ENCODE assay signal across 14 cellular contexts in genomic region chr2:126227250-126227649, GRCh38.
DNase-seq lines count a peak whose midpoint lies in the region; ATAC-seq and TF ChIP-seq lines count a peak whose summit lies in the region.
"Had no signal": no experiment of that assay in that cellular context is flagged by ENCODE, and none has a peak within 500 bp of the region (broad histone marks: within the 10 kb centered on the region; RNA-seq: fewer than 3 reads in every experiment).

No MANE protein-coding gene starts in this region.

- H3F3A ChIP-seq in neural progenitor cell (ENCODE audit: low read depth) = no peaks in the 10 kb centered on the region

- CTCF ChIA-PET in activated CD4-positive, alpha-beta T cell treated with anti-CD3 and anti-CD28 coated beads for 36 hours (lab: Charles Lee) = no interaction called here

- TF ChIP-seq POLR2A in gastroesophageal sphincter (IDR thresholded peaks at IDR 0.05) = no peak

- no peaks in the 10 kb centered on the region for H3K9me3 Mint-ChIP-seq in neural progenitor cell
- peaks cover 4% of the 10 kb centered on the region for H3K9me3 Mint-ChIP-seq in activated CD4-positive, alpha-beta T cell treated with anti-CD3 and anti-CD28 coated beads for 36 hours (ENCODE audit: low read depth)
- H3K9me3 Mint-ChIP-seq: T-helper 1 cell treated with Interleukin-12 subunit alpha and Interleukin-12 subunit beta and Interleukin-4 antibody, amounts not matched to agents 30 μg/mL and 1 μg/mL, for 36 hours had no signal

- TF ChIP-seq EP300 in gastroesophageal sphincter (IDR thresholded peaks at IDR 0.05) = no peak

- no peaks in the 10 kb centered on the region for H4K20me1 ChIP-seq in neural progenitor cell (ENCODE audit: low read depth)

- POLR2A ChIA-PET in activated CD4-positive, alpha-beta T cell treated with anti-CD3 and anti-CD28 coated beads for 36 hours (lab: Charles Lee) = no interaction called here

- intact Hi-C loops in activated CD4-positive, alpha-beta T cell treated with anti-CD3 and anti-CD28 coated beads for 36 hours (cut with DNase I, micrococcal nuclease) = no loop called here

- H3K4me3 ChIP-seq in neural progenitor cell (no peak overlapping the region), gastroesophageal sphincter (no peak overlapping the region)
- H3K4me3 ChIP-seq: prostate gland had no signal

- no peak overlapping the region for H3K4me2 ChIP-seq in neural progenitor cell

- DNase-seq in SIG-M5 treated with dmso at 0.1 percent for 504 hours (lab: John Stamatoyannopoulos, UW; ENCODE audit: unreplicated experiment) (peak; percentile 9), SIG-M5 (lab: John Stamatoyannopoulos, UW) (no peak), HT1080 (ENCODE audit: low read depth) (peak; percentile 10), neural progenitor cell (ENCODE audit: low spot score) (peak; percentile 13)
- DNase-seq in activated CD4-positive, alpha-beta T cell treated with anti-CD3 and anti-CD28 coated beads for 36 hours = no peak
- DNase-seq: activated CD4-positive, alpha-beta T cell treated with anti-CD3 and anti-CD28 coated beads, Interleukin-2, amount 50 U/mL, for 48 hours; effector CD8-positive, alpha-beta T cell; foreskin keratinocyte; islet precursor cell had no signal

- H3K4me1 ChIP-seq in neural progenitor cell (no peaks in the 10 kb centered on the region), gastroesophageal sphincter (no peaks in the 10 kb centered on the region)
- H3K4me1 ChIP-seq: foreskin keratinocyte, prostate gland had no signal

- H3K27me3 ChIP-seq in neural progenitor cell (no peaks in the 10 kb centered on the region), gastroesophageal sphincter (no peaks in the 10 kb centered on the region)
- H3K27me3 ChIP-seq: foreskin keratinocyte had no signal

- no peak overlapping the region for H3K4me3 Mint-ChIP-seq in neural progenitor cell
- H3K4me3 Mint-ChIP-seq in activated CD4-positive, alpha-beta T cell treated with anti-CD3 and anti-CD28 coated beads for 36 hours = no peak overlapping the region
- H3K4me3 Mint-ChIP-seq: T-helper 1 cell treated with Interleukin-12 subunit alpha and Interleukin-12 subunit beta and Interleukin-4 antibody, amounts not matched to agents 30 μg/mL and 1 μg/mL, for 36 hours had no signal

- no peaks in the 10 kb centered on the region for H3K36me3 ChIP-seq in neural progenitor cell
- H3K36me3 ChIP-seq in gastroesophageal sphincter = no peaks in the 10 kb centered on the region
- H3K36me3 ChIP-seq: prostate gland had no signal

- H3K27ac ChIP-seq in VCaP = no peak overlapping the region
- H3K27ac ChIP-seq in neural progenitor cell = no peak overlapping the region
- no peak overlapping the region for H3K27ac ChIP-seq in gastroesophageal sphincter
- H3K27ac ChIP-seq: foreskin keratinocyte, prostate gland had no signal

- H3K27ac Mint-ChIP-seq in neural progenitor cell = no peak overlapping the region
- H3K27ac Mint-ChIP-seq in activated CD4-positive, alpha-beta T cell treated with anti-CD3 and anti-CD28 coated beads for 36 hours = no peak overlapping the region
- H3K27ac Mint-ChIP-seq: T-helper 1 cell treated with Interleukin-12 subunit alpha and Interleukin-12 subunit beta and Interleukin-4 antibody, amounts not matched to agents 30 μg/mL and 1 μg/mL, for 36 hours had no signal

- H3K4me1 Mint-ChIP-seq in neural progenitor cell = no peaks in the 10 kb centered on the region
- H3K4me1 Mint-ChIP-seq in activated CD4-positive, alpha-beta T cell treated with anti-CD3 and anti-CD28 coated beads for 36 hours = no peaks in the 10 kb centered on the region

- H3K79me2 ChIP-seq in neural progenitor cell (ENCODE audit: low read depth) = no peaks in the 10 kb centered on the region

- whole genome bisulfite sequencing in gastroesophageal sphincter (ENCODE audit: low coverage in 1 of 2), 2 donors = 71% methylated on average over 1 of the region's 1 CpG; no CpG with 5 or more reads in 1 of the 2 donors

- no peaks in the 10 kb centered on the region for H3K36me3 Mint-ChIP-seq in neural progenitor cell
- H3K36me3 Mint-ChIP-seq in activated CD4-positive, alpha-beta T cell treated with anti-CD3 and anti-CD28 coated beads for 36 hours (ENCODE audit: low read depth) = no peaks in the 10 kb centered on the region

- ATAC-seq in HG02759 (IDR thresholded peaks at IDR 0.05; ENCODE audit: unreplicated experiment) (no peak), gastroesophageal sphincter (no peak)
- no peak for ATAC-seq in activated CD4-positive, alpha-beta T cell treated with anti-CD3 and anti-CD28 coated beads for 36 hours
- ATAC-seq: foreskin keratinocyte had no signal

- no peaks in the 10 kb centered on the region for H3K9me3 ChIP-seq in neural progenitor cell (ENCODE audit: low read depth)
- H3K9me3 ChIP-seq in gastroesophageal sphincter = peaks cover 0 to 17% (median 0%) of the 10 kb centered on the region in 3 donors
- H3K9me3 ChIP-seq: prostate gland had no signal

- TF ChIP-seq CTCF in VCaP (conservative IDR thresholded peaks at IDR 0.05) = peak; percentile 39
- TF ChIP-seq CTCF in neural progenitor cell (IDR thresholded peaks at IDR 0.05) = peak; percentile 46
- no peak for TF ChIP-seq CTCF in gastroesophageal sphincter (IDR thresholded peaks at IDR 0.05)

- peaks cover 2% of the 10 kb centered on the region for H3K27me3 Mint-ChIP-seq in neural progenitor cell (ENCODE audit: insufficient read depth, low read depth)
- no peaks in the 10 kb centered on the region for H3K27me3 Mint-ChIP-seq in activated CD4-positive, alpha-beta T cell treated with anti-CD3 and anti-CD28 coated beads for 36 hours

- H2AFZ ChIP-seq in neural progenitor cell (replicated peaks) = no peak overlapping the region

- H3K9ac ChIP-seq in neural progenitor cell = no peak overlapping the region

Comparison
In these comparisons a context has a peak if more than half of its experiments do, and no peak if none do; other contexts are left out.
1. DNase-seq: peak in SIG-M5 treated with dmso at 0.1 percent for 504 hours (single experiment), HT1080 (single experiment) and neural progenitor cell (single experiment); none in SIG-M5 (single experiment) and activated CD4-positive, alpha-beta T cell treated with anti-CD3 and anti-CD28 coated beads for 36 hours (single experiment).
2. CTCF ChIP-seq: peak in VCaP (single experiment) and neural progenitor cell (single experiment); none in gastroesophageal sphincter (0 of 4).